Comparison of ENCODE assay signal across 9 cellular contexts in genomic region chr18:31042391-31043181, GRCh38. TPM values are rescaled to one million over a fixed set of nuclear protein-coding genes. Genes with fewer than 3 reads are reported as not detected.
A peak's percentile ranks its signal among the peaks of the same experiment; 100 is the strongest.
DNase-seq lines count a peak whose midpoint lies in the region; ATAC-seq, FAIRE-seq and TF ChIP-seq lines count a peak whose summit lies in the region.
"Had no signal": no experiment of that assay in that cellular context is flagged by ENCODE, and none has a peak within 500 bp of the region (broad histone marks: within the 10 kb centered on the region; RNA-seq: fewer than 3 reads in every experiment).

TSS of gene DSC3 (minus strand) at chr18:31042742. CDS start at chr18:31042660, 82 bp downstream.

- in situ Hi-C loops in GM13976 (cut with MboI; ENCODE audit: low sequenced_read_pairs, unreplicated experiment), result no loop called here

- no peak for FAIRE-seq in D721Med (lab: Jason Lieb, UNC)

- H3K36me3 Mint-ChIP-seq in glutamatergic neuron (ENCODE audit: unreplicated experiment), result peaks cover 11% of the 10 kb centered on the region

- H3K27ac ChIP-seq in RWPE2 (ENCODE audit: poor library complexity, severe bottlenecking) (peak within 1 kb of the TSS; percentile 65), parathyroid adenoma (peak within 1 kb of the TSS; percentile 17)

- peaks cover 2% of the 10 kb centered on the region for H3K4me1 Mint-ChIP-seq in glutamatergic neuron (ENCODE audit: low read depth, unreplicated experiment)

- H3K27me3 ChIP-seq in RWPE2 (ENCODE audit: insufficient read depth, poor library complexity, severe bottlenecking) (no peaks in the 10 kb centered on the region), parathyroid adenoma (ENCODE audit: control insufficient read depth, insufficient read depth, low read length) (peaks cover 5% of the 10 kb centered on the region)

- H3K4me3 Mint-ChIP-seq in glutamatergic neuron (ENCODE audit: unreplicated experiment), result peak within 1 kb of the TSS; percentile 93

- no peaks in the 10 kb centered on the region for H3K36me3 ChIP-seq in RWPE2 (ENCODE audit: low read depth)
- H3K36me3 ChIP-seq in parathyroid adenoma (ENCODE audit: control insufficient read depth, insufficient read depth, low read length), result no peaks in the 10 kb centered on the region

- H3K79me2 ChIP-seq in parathyroid adenoma, result no peaks in the 10 kb centered on the region

- ATAC-seq in RWPE2 (ENCODE audit: low read depth), result peak; percentile 62
- ATAC-seq in GM19324 (IDR thresholded peaks at IDR 0.05; ENCODE audit: low FRiP score, unreplicated experiment), result no peak

- peak within 1 kb of the TSS; percentile 51 for H3K4me3 ChIP-seq in RWPE2 (ENCODE audit: severe bottlenecking)
- peak within 1 kb of the TSS; percentile 31 for H3K4me3 ChIP-seq in parathyroid adenoma (ENCODE audit: low read depth, low read length)

- no peak for TF ChIP-seq CTCF in GM13976 (IDR thresholded peaks at IDR 0.05; ENCODE audit: borderline replicate concordance, control extremely low read depth, extremely low read depth, insufficient read depth, missing control alignments)
- no peak for TF ChIP-seq CTCF in RWPE2 (IDR thresholded peaks at IDR 0.05; ENCODE audit: poor library complexity, severe bottlenecking)
- no peak for TF ChIP-seq CTCF in glutamatergic neuron (IDR thresholded peaks at IDR 0.05; ENCODE audit: partially characterized antibody, unreplicated experiment)
- no peak for TF ChIP-seq CTCF in parathyroid adenoma (IDR thresholded peaks at IDR 0.05)
- TF ChIP-seq CTCF in D721Med (IDR thresholded peaks at IDR 0.05; ENCODE audit: insufficient read depth, missing control alignments), result no peak

- peak within 1 kb of the TSS; percentile 85 for H2AFZ ChIP-seq in parathyroid adenoma

- peaks cover 25% of the 10 kb centered on the region for H3K27me3 Mint-ChIP-seq in glutamatergic neuron (ENCODE audit: unreplicated experiment)

- peaks cover 65% of the 10 kb centered on the region for H3K4me1 ChIP-seq in RWPE2 (ENCODE audit: insufficient read depth, poor library complexity, severe bottlenecking)
- H3K4me1 ChIP-seq in parathyroid adenoma, result no peaks in the 10 kb centered on the region

- H3K9me3 ChIP-seq in RWPE2 (ENCODE audit: severe bottlenecking) (no peaks in the 10 kb centered on the region), parathyroid adenoma (ENCODE audit: control insufficient read depth, low read length) (no peaks in the 10 kb centered on the region)

- peak within 1 kb of the TSS; percentile 14 for H3K27ac Mint-ChIP-seq in glutamatergic neuron (ENCODE audit: unreplicated experiment)

- DNase-seq in GM13976 (ENCODE audit: low spot score), result peak; percentile 40
- peak; percentile 82 for DNase-seq in RWPE2 (ENCODE audit: low spot score)
- peak; percentile 72 for DNase-seq in glutamatergic neuron
- no peak for DNase-seq in CD1c-positive myeloid dendritic cell (ENCODE audit: extremely low spot score)
- DNase-seq in Ammon's horn (ENCODE audit: low spot score), result no peak
- DNase-seq in D721Med (ENCODE audit: insufficient read length, low spot score), result no peak
- DNase-seq: SHP77 treated with DMSO at 0.1 percent for 48 hours had no signal

- peak within 1 kb of the TSS; percentile 62 for H3K4me2 ChIP-seq in parathyroid adenoma (ENCODE audit: low read length)

- H3K9me3 Mint-ChIP-seq in glutamatergic neuron (ENCODE audit: unreplicated experiment), result peaks cover 12% of the 10 kb centered on the region

- H3K9ac ChIP-seq in parathyroid adenoma, result no peak within 1 kb of the TSS

RNA-seq across cellular contexts. Expression of gene DSC3, which starts in this region (rescaled TPM):
- total RNA-seq in glutamatergic neuron (ENCODE audit: unreplicated experiment), result 0.47 TPM

Comparison
In these comparisons a context has a peak if more than half of its experiments do, and no peak if none do; other contexts are left out.
1. Peak in DNase-seq in glutamatergic neuron; RNA of the gene not detected or under 1 TPM.
2. DNase-seq: peak in GM13976 (single experiment) and RWPE2 (single experiment); none in CD1c-positive myeloid dendritic cell (single experiment), Ammon's horn (single experiment) and D721Med (single experiment).